31 cellular contexts compared by ENCODE assay signal in genomic region chr3:101049532-101049931, GRCh38. TPM values are rescaled to one million over a fixed set of nuclear protein-coding genes. Genes with fewer than 3 reads are reported as not detected.
"Had no signal": no experiment of that assay in that cellular context is flagged by ENCODE, and none has a peak within 500 bp of the region (broad histone marks: within the 10 kb centered on the region; RNA-seq: fewer than 3 reads in every experiment).

No MANE protein-coding gene starts in this region.

- H3K36me3 ChIP-seq: neural progenitor cell, ovary, spleen, suprapubic skin, tibial artery, transverse colon, upper lobe of right lung, uterus had no signal

- H3K4me1 ChIP-seq: neural progenitor cell, parathyroid adenoma, psoas muscle, spleen, suprapubic skin, testis, tibial artery, transverse colon, upper lobe of right lung, uterus had no signal

- DNase-seq: naive thymus-derived CD8-positive, alpha-beta T cell; occipital lobe; ovary; posterior cingulate gyrus; psoas muscle; right cardiac atrium; spleen; stimulated activated CD4-positive, alpha-beta T cell treated with anti-CD3 and anti-CD28 coated beads, Interleukin-12 subunit alpha, Interleukin-12 subunit beta, amount 100 ng/mL, for 4 hours; stimulated activated CD4-positive, alpha-beta T cell treated with anti-CD3 and anti-CD28 coated beads, Interleukin-1b, Interleukin-23, amount 100 ng/mL, for 48 hours; stimulated activated CD4-positive, alpha-beta T cell treated with anti-CD3 and anti-CD28 coated beads, Interleukin-4, amount 100 ng/mL, for 1 hour; stimulated activated CD4-positive, alpha-beta T cell treated with anti-CD3 and anti-CD28 coated beads, Interleukin-4, amount 100 ng/mL, for 4 hours; stimulated activated CD8-positive, alpha-beta memory T cell treated with anti-CD3 and anti-CD28 coated beads, Interleukin-4, amount 100 ng/mL, for 48 hours; stimulated activated naive CD4-positive, alpha-beta T cell; stimulated activated naive CD8-positive, alpha-beta T cell treated with anti-CD3 and anti-CD28 coated beads, Interleukin-15, amount 100 ng/mL, for 72 hours; stimulated activated naive CD8-positive, alpha-beta T cell treated with anti-CD3 and anti-CD28 coated beads, Interleukin-15, Interleukin-2, amounts not matched to agents 100 U/mL and 50 U/mL, for 24 hours; substantia nigra; testis; tibial artery; transverse colon; upper lobe of right lung; uterus had no signal

- H3K27me3 Mint-ChIP-seq: progenitor cell of endocrine pancreas; stimulated activated memory B cell treated with anti-CD40 and anti-IgM and Interleukin-4, amounts not matched to agents 10 μg/mL and 1 μg/mL and 100 μg/mL, for 72 hours; type B pancreatic cell had no signal

- H3K4me1 Mint-ChIP-seq: naive thymus-derived CD8-positive, alpha-beta T cell; neural progenitor cell; stimulated activated memory B cell treated with anti-CD40 and anti-IgM and Interleukin-4, amounts not matched to agents 10 μg/mL and 1 μg/mL and 100 μg/mL, for 72 hours; stimulated activated naive CD8-positive, alpha-beta T cell treated with anti-CD3 and anti-CD28 coated beads, Interleukin-15, amount 100 ng/mL, for 72 hours had no signal

- H3K4me3 ChIP-seq: neural progenitor cell, ovary, psoas muscle, skin epidermis, smooth muscle cell, spleen, suprapubic skin, testis, tibial artery, transverse colon, upper lobe of right lung, uterus had no signal

- H3K4me3 Mint-ChIP-seq: naive thymus-derived CD8-positive, alpha-beta T cell; nephron; neural progenitor cell; stimulated activated memory B cell treated with anti-CD40 and anti-IgM and Interleukin-4, amounts not matched to agents 10 μg/mL and 1 μg/mL and 100 μg/mL, for 72 hours; stimulated activated naive CD8-positive, alpha-beta T cell treated with anti-CD3 and anti-CD28 coated beads, Interleukin-15, amount 100 ng/mL, for 72 hours; type B pancreatic cell had no signal

- ATAC-seq: naive thymus-derived CD8-positive, alpha-beta T cell; psoas muscle; right cardiac atrium; sciatic nerve; stimulated activated memory B cell treated with anti-CD40 and anti-IgM and Interleukin-4, amounts not matched to agents 10 μg/mL and 1 μg/mL and 100 μg/mL, for 72 hours; stimulated activated naive CD8-positive, alpha-beta T cell treated with anti-CD3 and anti-CD28 coated beads, Interleukin-15, amount 100 ng/mL, for 72 hours; stimulated activated naive CD8-positive, alpha-beta T cell treated with anti-CD3 and anti-CD28 coated beads, Interleukin-15, Interleukin-2, amounts not matched to agents 100 U/mL and 50 U/mL, for 24 hours; upper lobe of right lung had no signal

- H3K27me3 ChIP-seq: neural progenitor cell, ovary, spleen, suprapubic skin, testis, tibial artery, transverse colon, upper lobe of right lung, uterus had no signal

- H3K9me3 Mint-ChIP-seq: nephron; neural progenitor cell; stimulated activated naive CD8-positive, alpha-beta T cell treated with anti-CD3 and anti-CD28 coated beads, Interleukin-15, amount 100 ng/mL, for 72 hours; type B pancreatic cell had no signal

- H3K27ac Mint-ChIP-seq: naive thymus-derived CD8-positive, alpha-beta T cell; nephron; neural progenitor cell; progenitor cell of endocrine pancreas; stimulated activated memory B cell treated with anti-CD40 and anti-IgM and Interleukin-4, amounts not matched to agents 10 μg/mL and 1 μg/mL and 100 μg/mL, for 72 hours; stimulated activated naive CD8-positive, alpha-beta T cell treated with anti-CD3 and anti-CD28 coated beads, Interleukin-15, amount 100 ng/mL, for 72 hours; type B pancreatic cell had no signal

- H3K27ac ChIP-seq: neural progenitor cell, ovary, parathyroid adenoma, psoas muscle, skin epidermis, spleen, suprapubic skin, testis, tibial artery, transverse colon, upper lobe of right lung, uterus had no signal

- H3K9me3 ChIP-seq: ovary, psoas muscle, suprapubic skin, testis, tibial artery, transverse colon, upper lobe of right lung, uterus had no signal

- H3K36me3 Mint-ChIP-seq: naive thymus-derived CD8-positive, alpha-beta T cell; neural progenitor cell; stimulated activated memory B cell treated with anti-CD40 and anti-IgM and Interleukin-4, amounts not matched to agents 10 μg/mL and 1 μg/mL and 100 μg/mL, for 72 hours; type B pancreatic cell had no signal

RNA-seq across cellular contexts. Expression of gene ABI3BP, which starts 56.3 kb away (rescaled TPM):
- total RNA-seq: naive thymus-derived CD8-positive, alpha-beta T cell; progenitor cell of endocrine pancreas had no signal
